Comparison of ENCODE assay signal across 19 cellular contexts in genomic region chr11:131866535-131867400, GRCh38.
DNase-seq lines count a peak whose midpoint lies in the region; ATAC-seq, FAIRE-seq and TF ChIP-seq lines count a peak whose summit lies in the region.
"Had no signal": no experiment of that assay in that cellular context is flagged by ENCODE, and none has a peak within 500 bp of the region (broad histone marks: within the 10 kb centered on the region; RNA-seq: fewer than 3 reads in every experiment).

No MANE protein-coding gene starts in this region.

- H3K4ac ChIP-seq in H1 (replicated peaks; ENCODE audit: insufficient read length, low read depth, low read length), result peak overlapping the region; percentile 32

- no peak for ATAC-seq in GM21515 (IDR thresholded peaks at IDR 0.05; ENCODE audit: unreplicated experiment)
- ATAC-seq: activated CD4-positive, alpha-beta T cell treated with anti-CD3 and anti-CD28 coated beads for 36 hours; activated CD8-positive, alpha-beta memory T cell treated with anti-CD3 and anti-CD28 coated beads, Interleukin-2, amount 10 ng/mL, durations not matched to agents 7 days and 5 days; activated T-helper 17 cell treated with anti-CD3 and anti-CD28 coated beads, Interleukin-2, amount 50 U/mL, for 72 hours; naive thymus-derived CD8-positive, alpha-beta T cell had no signal

- peaks cover 4% of the 10 kb centered on the region; the same call in 1 of the 2 replicates for H3K23me2 ChIP-seq in H1 (ENCODE audit: low read depth, low read length)

- H2AFZ ChIP-seq in H1 (ENCODE audit: low read length), result no peak overlapping the region
- no peak overlapping the region for H2AFZ ChIP-seq in neural cell (ENCODE audit: low read depth, low read length)
- H2AFZ ChIP-seq: hepatocyte had no signal

- TF ChIP-seq POLR2A in H1 (IDR thresholded peaks at IDR 0.05; ENCODE audit: control extremely low read depth in 1 of 2, low read depth in 2 of 2, low read length in 2 of 2), result no peak

- H2BK20ac ChIP-seq in H1 (ENCODE audit: low read length), result peak overlapping the region; percentile 83

- H3K56ac ChIP-seq in H1 (replicated peaks; ENCODE audit: insufficient read length, low read depth, low read length), result peak overlapping the region; percentile 17

- FAIRE-seq in H1 (lab: Jason Lieb, UNC), result peak; percentile 58
- FAIRE-seq: kidney had no signal

- H3K14ac ChIP-seq in H1 (ENCODE audit: insufficient read length), result no peak overlapping the region

- H3F3A ChIP-seq in neural cell (ENCODE audit: insufficient read depth, low read length, poor library complexity, severe bottlenecking), result no peaks in the 10 kb centered on the region

- 0 out of 4 replicates have a peak, but pooled peaks of 1 of the 2 experiments have one; percentile 16 for TF ChIP-seq RAD21 in H1 (IDR thresholded peaks at IDR 0.05 in 1 of 2, conservative IDR thresholded peaks at IDR 0.05 in 1 of 2; ENCODE audit: low read depth in 2 of 2, low read length in 2 of 2)
- TF ChIP-seq RAD21 in neural cell (conservative IDR thresholded peaks at IDR 0.05), result peak; percentile 14

- peak; percentile 41 for DNase-seq in ELF-1 (ENCODE audit: low read depth, low spot score)
- DNase-seq in NCI-H69 (lab: John Stamatoyannopoulos, UW), result peak; percentile 70
- DNase-seq in H1 (ENCODE audit: low read depth in 1 of 2, low spot score in 2 of 2), result no peak
- no peak for DNase-seq in hypothalamus (lab: John Stamatoyannopoulos, UW)
- DNase-seq in activated CD8-positive, alpha-beta memory T cell treated with anti-CD3 and anti-CD28 coated beads, Interleukin-2, amount 50 U/mL, for 48 hours, result no peak
- DNase-seq in activated naive CD4-positive, alpha-beta T cell treated with Interleukin-2 at 50 U/mL for 16 hours, result no peak
- DNase-seq: activated CD8-positive, alpha-beta memory T cell treated with anti-CD3 and anti-CD28 coated beads, Interleukin-2, amount 10 ng/mL, durations not matched to agents 7 days and 5 days; effector CD8-positive, alpha-beta T cell; naive thymus-derived CD8-positive, alpha-beta T cell; NCI-H2029; spleen; SW 1271 had no signal

- H4K20me1 ChIP-seq in H1 (replicated peaks in 1 of 2; ENCODE audit: control insufficient read depth in 1 of 2, insufficient read depth in 2 of 2, low read length in 2 of 2) (peaks cover 0 to 2% of the 10 kb centered on the region in 2 experiments), neural cell (ENCODE audit: insufficient read depth) (no peaks in the 10 kb centered on the region)

- peak overlapping the region; percentile 98 for H2AK5ac ChIP-seq in H1 (ENCODE audit: low read depth, low read length)

- H3K27ac ChIP-seq in H1 (ENCODE audit: low read depth, low read length), result no peak overlapping the region
- no peak overlapping the region for H3K27ac ChIP-seq in neural cell (ENCODE audit: low read length)
- H3K27ac ChIP-seq: cardiac muscle cell, hepatocyte, spleen had no signal

- peak overlapping the region; percentile 99 for H2BK15ac ChIP-seq in H1 (ENCODE audit: low read length)

- peak in 2 of 3 experiments; percentile 14 to 17; a peak in 2 of 4 replicates for TF ChIP-seq CTCF in H1 (IDR thresholded peaks at IDR 0.05; ENCODE audit: control extremely low read depth in 1 of 3, insufficient read depth in 1 of 3, low read depth in 1 of 3, low read length in 3 of 3)
- peak; percentile 43 for TF ChIP-seq CTCF in neural cell (IDR thresholded peaks at IDR 0.05; ENCODE audit: poor library complexity, severe bottlenecking)

- H4K8ac ChIP-seq in H1 (ENCODE audit: extremely low read depth, insufficient read depth, low read length), result no peak overlapping the region

- peak overlapping the region; percentile 97 for H2BK12ac ChIP-seq in H1 (ENCODE audit: low read depth, low read length)

- H3K79me2 ChIP-seq in H1 (ENCODE audit: control insufficient read depth in 1 of 2, insufficient read depth in 2 of 2, low read length in 2 of 2), result no peaks in the 10 kb centered on the region
- H3K79me2 ChIP-seq in neural cell (replicated peaks; ENCODE audit: insufficient read depth, low read length), result no peaks in the 10 kb centered on the region
- H3K79me2 ChIP-seq: hepatocyte had no signal

- no peak overlapping the region for H3K4me3 ChIP-seq in H1 (ENCODE audit: extremely low read depth in 1 of 4, insufficient read depth in 2 of 4, low read depth in 3 of 4, low read length in 4 of 4)
- H3K4me3 ChIP-seq in neural cell (ENCODE audit: low read length), result no peak overlapping the region
- H3K4me3 ChIP-seq: cardiac muscle cell, hepatocyte, spleen had no signal

- no peaks in the 10 kb centered on the region for H3K27me3 ChIP-seq in H1 (replicated peaks in 1 of 4; ENCODE audit: control insufficient read depth in 3 of 4, extremely low read depth in 1 of 4, insufficient read depth in 3 of 4, low read length in 3 of 4)
- no peaks in the 10 kb centered on the region for H3K27me3 ChIP-seq in neural cell (ENCODE audit: insufficient read depth, low read depth, low read length)
- H3K27me3 ChIP-seq: spleen had no signal

- H4K5ac ChIP-seq in H1 (ENCODE audit: insufficient read length, low read depth, low read length), result peak overlapping the region; percentile 15

- no peak overlapping the region for H2BK120ac ChIP-seq in H1 (replicated peaks; ENCODE audit: low read depth, low read length)

- no peak overlapping the region for H3K23ac ChIP-seq in H1 (ENCODE audit: insufficient read length)

- no peaks in the 10 kb centered on the region for H3K9me2 ChIP-seq in neural cell (ENCODE audit: insufficient read depth, low read length)

- H3K18ac ChIP-seq in H1 (ENCODE audit: extremely low read depth, low read length), result peak overlapping the region; percentile 66; the same call in 1 of the 2 replicates

- peaks cover 4% of the 10 kb centered on the region; the same call in 1 of the 2 replicates for H3K79me1 ChIP-seq in H1 (ENCODE audit: low read depth, low read length)

- H4K91ac ChIP-seq in H1 (replicated peaks; ENCODE audit: insufficient read length, low read length), result peak overlapping the region; percentile 86

- CTCF ChIA-PET in H1 (lab: Charles Lee; ENCODE audit: partially characterized antibody), result interaction anchor here (0.5 to 11.7 kb wide), 29 partner anchors 11 to 300 kb away, joined by 3 to 310 read pairs (median 4); no protein-coding TSS in a partner anchor

- 75% methylated on average over 17 of the region's 17 CpGs; no CpG with 5 or more reads in 1 of the 2 experiments for WGBS in H1 (ENCODE audit: extremely low coverage in 1 of 2, insufficient coverage in 1 of 2, insufficient read length in 1 of 2, insufficient replicate concordance in 2 of 2, low coverage in 1 of 2, low lambda C conversion rate in 2 of 2, missing lambda C conversion rate in 1 of 2), 2 experiments

- POLR2A ChIA-PET in H1 (lab: Charles Lee; ENCODE audit: partially characterized antibody), result interaction anchor here (1.7 kb wide), 1 partner anchor 173 kb away, joined by 3 read pairs; no protein-coding TSS in a partner anchor

- H3K4me1 ChIP-seq in H1 (replicated peaks in 1 of 4; ENCODE audit: control insufficient read depth in 3 of 4, insufficient read depth in 4 of 4, low read length in 3 of 4), result peaks cover 18 to 33% (median 20%) of the 10 kb centered on the region in 4 experiments
- H3K4me1 ChIP-seq: spleen had no signal

- H3K4me2 ChIP-seq in H1 (ENCODE audit: insufficient read depth in 1 of 2, low read depth in 2 of 2, low read length in 2 of 2) (peak overlapping the region in 1 of 2 experiments; percentile 51; a peak in 2 of 4 replicates), neural cell (ENCODE audit: low read length) (no peak overlapping the region)
- H3K4me2 ChIP-seq: hepatocyte had no signal

- H3K9me3 ChIP-seq in H1 (ENCODE audit: insufficient read depth in 2 of 2, low read depth in 1 of 2, low read length in 1 of 2), result no peaks in the 10 kb centered on the region
- no peaks in the 10 kb centered on the region for H3K9me3 ChIP-seq in neural cell (ENCODE audit: low read length)
- H3K9me3 ChIP-seq: spleen had no signal

- TF ChIP-seq EP300 in H1 (IDR thresholded peaks at IDR 0.05; ENCODE audit: borderline replicate concordance in 1 of 2, low read depth in 2 of 2, low read length in 2 of 2) (no peak), neural cell (conservative IDR thresholded peaks at IDR 0.05; ENCODE audit: poor library complexity, severe bottlenecking) (no peak)

- H3K36me3 ChIP-seq in H1 (ENCODE audit: control insufficient read depth in 2 of 4, insufficient read depth in 4 of 4, low read length in 3 of 4) (no peaks in the 10 kb centered on the region), neural cell (ENCODE audit: insufficient read depth, low read length) (no peaks in the 10 kb centered on the region)
- H3K36me3 ChIP-seq: cardiac muscle cell, spleen had no signal

- H3K9ac ChIP-seq in H1 (replicated peaks in 1 of 4; ENCODE audit: extremely low read depth in 1 of 4, low read depth in 3 of 4, low read length in 3 of 4), result no peak overlapping the region
- H3K9ac ChIP-seq in neural cell (ENCODE audit: low read length), result peak overlapping the region; percentile 17

- peak overlapping the region; percentile 84; the same call in 1 of the 2 replicates for H2BK5ac ChIP-seq in H1 (ENCODE audit: low read depth, low read length)

TF ChIP-seq in H1, 55 proteins besides CTCF, POLR2A, EP300 and RAD21:
- TF ChIP-seq YY1 (IDR thresholded peaks at IDR 0.05; ENCODE audit: low read depth, low read length), result peak; percentile 54; the same call in 1 of the 2 replicates
- no peak for TF ChIP-seq CTBP2 (IDR thresholded peaks at IDR 0.05; ENCODE audit: borderline replicate concordance, insufficient read depth, insufficient read length, low read length)

TF ChIP-seq in neural cell, 6 proteins besides CTCF, POLR2A, EP300 and RAD21:
- peak; percentile 40 for TF ChIP-seq SMC3 (conservative IDR thresholded peaks at IDR 0.05; ENCODE audit: poor library complexity)
- no peak for TF ChIP-seq POLR2AphosphoS5 (IDR thresholded peaks at IDR 0.05)

Comparison
In these comparisons a context has a peak if more than half of its experiments do, and no peak if none do; other contexts are left out.
1. DNase-seq: peak in ELF-1 (single experiment) and NCI-H69 (single experiment); none in H1 (0 of 2), hypothalamus (0 of 51), activated CD8-positive, alpha-beta memory T cell treated with anti-CD3 and anti-CD28 coated beads, Interleukin-2, amount 50 U/mL, for 48 hours (single experiment) and activated naive CD4-positive, alpha-beta T cell treated with Interleukin-2 at 50 U/mL for 16 hours (single experiment).